ENCODE assay signal across 1 cellular context in the genomic region with DNA sequence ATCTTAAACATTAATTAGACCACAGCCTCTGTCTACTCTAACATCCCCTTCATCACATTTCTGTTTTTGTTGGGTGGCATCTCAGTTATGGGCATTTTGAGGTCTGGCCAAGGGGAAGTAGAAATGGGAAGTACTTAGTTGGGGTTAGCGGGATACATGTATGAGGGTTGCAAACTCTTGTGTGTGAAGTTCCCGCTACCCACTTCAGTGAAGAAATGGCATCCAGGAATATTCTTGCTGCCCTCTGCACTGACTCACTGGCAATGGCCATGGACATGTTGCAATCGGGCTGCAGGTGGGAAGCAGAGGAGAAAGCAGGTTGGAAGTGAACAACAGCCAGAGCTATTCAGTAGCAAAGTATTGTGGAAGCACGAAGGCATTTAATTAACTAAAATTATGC.
TF ChIP-seq lines count a peak whose summit lies in the region.

No MANE protein-coding gene starts in this region.

TF ChIP-seq in GM12878, 131 proteins besides CTCF, POLR2A, EP300 and RAD21:
- TF ChIP-seq IRF5 (IDR thresholded peaks at IDR 0.05; ENCODE audit: borderline replicate concordance), result no peak
- TF ChIP-seq ZNF207 (IDR thresholded peaks at IDR 0.05; ENCODE audit: borderline replicate concordance), result no peak
- TF ChIP-seq RUNX3 (IDR thresholded peaks at IDR 0.05; ENCODE audit: low read length), result peak; percentile 26; the same call in 1 of the 2 replicates
- TF ChIP-seq IKZF1 (conservative IDR thresholded peaks at IDR 0.05), result peak; percentile 40; the same call in 1 of the 2 replicates
- peak; percentile 2 to 15; a peak in 1 of 4 replicates for TF ChIP-seq IKZF2 (IDR thresholded peaks at IDR 0.05)
